ENCODE assay signal across 19 cellular contexts in the genomic region with DNA sequence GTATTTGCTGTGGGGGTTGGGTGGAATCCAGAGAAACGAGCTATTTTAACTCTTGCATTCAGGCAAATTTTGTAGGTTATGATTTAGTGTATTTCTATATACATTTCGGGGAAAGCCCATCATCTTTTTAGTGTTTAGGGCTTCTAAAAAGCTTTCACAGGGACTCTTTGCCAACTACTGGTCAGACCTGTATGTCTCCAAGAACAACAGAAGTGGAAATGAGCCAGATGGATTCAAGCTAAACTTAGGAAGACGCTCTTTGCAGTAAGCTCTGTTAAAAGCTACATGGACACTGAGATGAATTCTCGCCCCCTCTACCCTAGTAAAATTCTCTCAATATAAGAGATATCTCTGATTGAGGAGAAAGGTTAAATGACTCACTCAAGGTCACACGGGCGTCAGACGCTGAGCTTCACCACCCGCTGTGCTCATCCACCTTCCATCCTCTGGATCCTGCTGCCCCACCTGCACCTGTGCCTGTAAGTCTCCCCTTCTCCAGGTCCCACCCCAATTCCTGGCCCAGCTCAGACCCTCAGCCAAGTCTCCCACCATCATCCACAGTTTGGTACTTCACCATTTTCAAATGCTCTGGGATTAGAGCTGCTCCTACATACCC.
DNase-seq lines count a peak whose midpoint lies in the region; ATAC-seq, FAIRE-seq and TF ChIP-seq lines count a peak whose summit lies in the region.
"Had no signal": no experiment of that assay in that cellular context is flagged by ENCODE, and none has a peak within 500 bp of the region (broad histone marks: within the 10 kb centered on the region; RNA-seq: fewer than 3 reads in every experiment).

No MANE protein-coding gene starts in this region.

- H3K4me1 Mint-ChIP-seq in Caco-2 (ENCODE audit: low read depth, unreplicated experiment): peaks cover 6% of the 10 kb centered on the region
- H3K4me1 Mint-ChIP-seq: CD4-positive, alpha-beta memory T cell; stimulated activated naive CD8-positive, alpha-beta T cell treated with anti-CD3 and anti-CD28 coated beads, Interleukin-15, amount 100 ng/mL, for 72 hours had no signal

- peak; percentile 6 to 58 for DNase-seq in T47D (ENCODE audit: low read depth in 1 of 2, low spot score in 1 of 2)
- DNase-seq in mammary epithelial cell: no peak
- DNase-seq in foreskin keratinocyte: no peak
- DNase-seq in urothelium cell line (ENCODE audit: low spot score): peak; percentile 13
- DNase-seq in NCI-H82 treated with DMSO at 0.1 percent for 48 hours (lab: John Stamatoyannopoulos, UW; ENCODE audit: unreplicated experiment): no peak
- DNase-seq in PC-3: no peak
- DNase-seq in Caco-2: no peak
- DNase-seq: activated CD4-positive, alpha-beta T cell treated with anti-CD3 and anti-CD28 coated beads, Interleukin-2, amount 50 U/mL, for 1 hour; activated naive CD4-positive, alpha-beta T cell treated with anti-CD3 and anti-CD28 coated beads, Interleukin-2, amount 50 U/mL, for 16 hours; activated T-cell treated with anti-CD3 and anti-CD28 coated beads for 4 hours; CD4-positive, alpha-beta memory T cell; heart right ventricle; NCI-H1930; retina; stimulated activated naive CD8-positive, alpha-beta T cell treated with anti-CD3 and anti-CD28 coated beads, Interleukin-15, amount 100 ng/mL, for 72 hours; upper lobe of right lung had no signal

- H3K27ac Mint-ChIP-seq in Caco-2 (ENCODE audit: unreplicated experiment): no peak overlapping the region
- H3K27ac Mint-ChIP-seq: stimulated activated naive CD8-positive, alpha-beta T cell treated with anti-CD3 and anti-CD28 coated beads, Interleukin-15, amount 100 ng/mL, for 72 hours had no signal

- H3K4me1 ChIP-seq in mammary epithelial cell (ENCODE audit: insufficient read depth, low read length) (no peaks in the 10 kb centered on the region), foreskin keratinocyte (peaks cover 3% of the 10 kb centered on the region), PC-3 (ENCODE audit: insufficient read depth, low read length) (no peaks in the 10 kb centered on the region), Caco-2 (no peaks in the 10 kb centered on the region)
- H3K4me1 ChIP-seq: heart right ventricle, upper lobe of right lung had no signal

- dilution Hi-C loops in mammary epithelial cell (cut with HindIII; ENCODE audit: low sequenced_read_pairs): no loop called here

- in situ Hi-C loops in T47D (cut with HindIII; ENCODE audit: low pct_unique_long_range_greater_than_20kb, low sequenced_read_pairs): no loop called here
- in situ Hi-C loops in mammary epithelial cell (cut with MboI; ENCODE audit: low sequenced_read_pairs in 2 of 2): no loop called here

- CTCF ChIA-PET in mammary epithelial cell (lab: Charles Lee; ENCODE audit: low non-redundant PET): interaction anchor here (0.7 kb wide), 1 partner anchor 70 kb away, joined by 4 read pairs; no protein-coding TSS in a partner anchor
- CTCF ChIA-PET in PC-3 (lab: Charles Lee): no interaction called here
- CTCF ChIA-PET in Caco-2 (lab: Charles Lee): no interaction called here

- no peak overlapping the region for H3K27ac ChIP-seq in mammary epithelial cell (ENCODE audit: insufficient read depth, low read depth, low read length)
- H3K27ac ChIP-seq in VCaP: peak overlapping the region; percentile 84
- no peak overlapping the region for H3K27ac ChIP-seq in foreskin keratinocyte
- no peak overlapping the region for H3K27ac ChIP-seq in PC-3 (ENCODE audit: low read length)
- H3K27ac ChIP-seq: heart right ventricle, upper lobe of right lung had no signal

- intact Hi-C loops in mammary epithelial cell (cut with micrococcal nuclease): no loop called here
- intact Hi-C loops in PC-3 (cut with micrococcal nuclease): no loop called here
- intact Hi-C loops in Caco-2 (cut with micrococcal nuclease; ENCODE audit: unreplicated experiment): no loop called here

- peak; percentile 9 for FAIRE-seq in urothelium cell line (lab: Jason Lieb, UNC)
- FAIRE-seq: HTR-8/SVneo had no signal

- H3K27me3 ChIP-seq in mammary epithelial cell (ENCODE audit: insufficient read depth, low read length) (no peaks in the 10 kb centered on the region), foreskin keratinocyte (no peaks in the 10 kb centered on the region), PC-3 (ENCODE audit: low read length) (no peaks in the 10 kb centered on the region), Caco-2 (replicated peaks; ENCODE audit: control insufficient read depth, insufficient read depth, low read length) (no peaks in the 10 kb centered on the region)

- peaks cover 2% of the 10 kb centered on the region for H3K27me3 Mint-ChIP-seq in Caco-2 (ENCODE audit: insufficient read depth, unreplicated experiment)
- H3K27me3 Mint-ChIP-seq: brain; CD4-positive, alpha-beta memory T cell; stimulated activated naive CD8-positive, alpha-beta T cell treated with anti-CD3 and anti-CD28 coated beads, Interleukin-15, amount 100 ng/mL, for 72 hours had no signal

- no peak overlapping the region for H2AFZ ChIP-seq in mammary epithelial cell (ENCODE audit: low read depth, low read length)
- no peak overlapping the region for H2AFZ ChIP-seq in PC-3 (ENCODE audit: low read length)

- no peak overlapping the region for H3K4me3 Mint-ChIP-seq in Caco-2 (ENCODE audit: unreplicated experiment)
- H3K4me3 Mint-ChIP-seq: brain; CD4-positive, alpha-beta memory T cell; stimulated activated naive CD8-positive, alpha-beta T cell treated with anti-CD3 and anti-CD28 coated beads, Interleukin-15, amount 100 ng/mL, for 72 hours had no signal

- TF ChIP-seq CTCF in mammary epithelial cell (conservative IDR thresholded peaks at IDR 0.05 in 1 of 2, IDR thresholded peaks at IDR 0.05 in 1 of 2; ENCODE audit: extremely low read depth in 1 of 2, insufficient read depth in 1 of 2, low read depth in 1 of 2, low read length in 2 of 2) (no peak), VCaP (conservative IDR thresholded peaks at IDR 0.05) (no peak), foreskin keratinocyte (conservative IDR thresholded peaks at IDR 0.05) (no peak), PC-3 (conservative IDR thresholded peaks at IDR 0.05; ENCODE audit: low read depth, low read length) (no peak), Caco-2 (IDR thresholded peaks at IDR 0.05; ENCODE audit: insufficient read depth in 1 of 2, low read depth in 1 of 2, low read length in 1 of 2, severe bottlenecking in 1 of 2, unreplicated experiment in 1 of 2) (no peak)

- H3K4me3 ChIP-seq in mammary epithelial cell (replicated peaks in 1 of 3; ENCODE audit: insufficient read depth in 1 of 3, low read depth in 2 of 3, low read length in 3 of 3): no peak overlapping the region
- H3K4me3 ChIP-seq in PC-3 (ENCODE audit: low read length): no peak overlapping the region
- no peak overlapping the region for H3K4me3 ChIP-seq in Caco-2 (ENCODE audit: low read depth, low read length)
- H3K4me3 ChIP-seq: heart right ventricle, upper lobe of right lung had no signal

- H3K36me3 ChIP-seq in mammary epithelial cell (ENCODE audit: insufficient read depth, low read length) (no peaks in the 10 kb centered on the region), PC-3 (ENCODE audit: low read depth, low read length) (no peaks in the 10 kb centered on the region), Caco-2 (ENCODE audit: control insufficient read depth, insufficient read depth, low read length) (no peaks in the 10 kb centered on the region)
- H3K36me3 ChIP-seq: heart right ventricle, upper lobe of right lung had no signal

- WGBS in mammary epithelial cell (ENCODE audit: low coverage, missing lambda C conversion rate): 49% methylated on average over 4 of the region's 8 CpGs

- no peaks in the 10 kb centered on the region for H3K9me3 Mint-ChIP-seq in Caco-2 (ENCODE audit: unreplicated experiment)
- H3K9me3 Mint-ChIP-seq: brain; stimulated activated naive CD8-positive, alpha-beta T cell treated with anti-CD3 and anti-CD28 coated beads, Interleukin-15, amount 100 ng/mL, for 72 hours had no signal

- H3K79me2 ChIP-seq in mammary epithelial cell (ENCODE audit: insufficient read depth, low read length): no peaks in the 10 kb centered on the region
- no peaks in the 10 kb centered on the region for H3K79me2 ChIP-seq in PC-3 (ENCODE audit: low read length)

- H4K20me1 ChIP-seq in mammary epithelial cell (ENCODE audit: insufficient read depth, low read length) (no peaks in the 10 kb centered on the region), PC-3 (ENCODE audit: low read length) (no peaks in the 10 kb centered on the region)

- peak; percentile 9 for ATAC-seq in foreskin keratinocyte
- ATAC-seq in PC-3: no peak
- ATAC-seq: heart right ventricle; stimulated activated naive CD8-positive, alpha-beta T cell treated with anti-CD3 and anti-CD28 coated beads, Interleukin-15, amount 100 ng/mL, for 72 hours; upper lobe of right lung had no signal

- no peaks in the 10 kb centered on the region for H3K36me3 Mint-ChIP-seq in Caco-2 (ENCODE audit: insufficient read depth, unreplicated experiment)
- H3K36me3 Mint-ChIP-seq: brain; CD4-positive, alpha-beta memory T cell had no signal

- BruUV-seq in mammary epithelial cell (replicated peaks; lab: Mats Ljungman, UMichigan) (no TSS peak), PC-3 (replicated peaks; lab: Mats Ljungman, UMichigan) (no TSS peak), Caco-2 (replicated peaks; lab: Mats Ljungman, UMichigan) (no TSS peak)

- no peak overlapping the region for H3K4me2 ChIP-seq in mammary epithelial cell (ENCODE audit: insufficient read depth, low read depth, low read length)
- H3K4me2 ChIP-seq in PC-3 (ENCODE audit: low read length): no peak overlapping the region

- H3K9ac ChIP-seq in mammary epithelial cell (ENCODE audit: insufficient read depth, low read length) (no peak overlapping the region), PC-3 (ENCODE audit: low read length) (no peak overlapping the region)

- H3K9me3 ChIP-seq in mammary epithelial cell (replicated peaks; ENCODE audit: insufficient read depth, low read length): no peaks in the 10 kb centered on the region
- no peaks in the 10 kb centered on the region for H3K9me3 ChIP-seq in PC-3 (ENCODE audit: low read length)
- H3K9me3 ChIP-seq in Caco-2: no peaks in the 10 kb centered on the region
- H3K9me3 ChIP-seq: heart right ventricle, upper lobe of right lung had no signal

- no peaks in the 10 kb centered on the region for H3K9me2 ChIP-seq in PC-3 (replicated peaks; ENCODE audit: low read length)

- POLR2A ChIA-PET in PC-3 (lab: Charles Lee; ENCODE audit: unreplicated experiment): no interaction called here
- POLR2A ChIA-PET in Caco-2 (lab: Charles Lee): no interaction called here

- no peaks in the 10 kb centered on the region for H3F3A ChIP-seq in PC-3 (ENCODE audit: low read length, unreplicated experiment)

Comparison
In these comparisons a context has a peak if more than half of its experiments do, and no peak if none do; other contexts are left out.
1. DNase-seq: peak in T47D (2 of 2) and urothelium cell line (single experiment); none in mammary epithelial cell (single experiment), foreskin keratinocyte (0 of 2), NCI-H82 treated with DMSO at 0.1 percent for 48 hours (single experiment), PC-3 (single experiment) and Caco-2 (0 of 2).